ENCODE assay signal across 8 cellular contexts in the genomic region with DNA sequence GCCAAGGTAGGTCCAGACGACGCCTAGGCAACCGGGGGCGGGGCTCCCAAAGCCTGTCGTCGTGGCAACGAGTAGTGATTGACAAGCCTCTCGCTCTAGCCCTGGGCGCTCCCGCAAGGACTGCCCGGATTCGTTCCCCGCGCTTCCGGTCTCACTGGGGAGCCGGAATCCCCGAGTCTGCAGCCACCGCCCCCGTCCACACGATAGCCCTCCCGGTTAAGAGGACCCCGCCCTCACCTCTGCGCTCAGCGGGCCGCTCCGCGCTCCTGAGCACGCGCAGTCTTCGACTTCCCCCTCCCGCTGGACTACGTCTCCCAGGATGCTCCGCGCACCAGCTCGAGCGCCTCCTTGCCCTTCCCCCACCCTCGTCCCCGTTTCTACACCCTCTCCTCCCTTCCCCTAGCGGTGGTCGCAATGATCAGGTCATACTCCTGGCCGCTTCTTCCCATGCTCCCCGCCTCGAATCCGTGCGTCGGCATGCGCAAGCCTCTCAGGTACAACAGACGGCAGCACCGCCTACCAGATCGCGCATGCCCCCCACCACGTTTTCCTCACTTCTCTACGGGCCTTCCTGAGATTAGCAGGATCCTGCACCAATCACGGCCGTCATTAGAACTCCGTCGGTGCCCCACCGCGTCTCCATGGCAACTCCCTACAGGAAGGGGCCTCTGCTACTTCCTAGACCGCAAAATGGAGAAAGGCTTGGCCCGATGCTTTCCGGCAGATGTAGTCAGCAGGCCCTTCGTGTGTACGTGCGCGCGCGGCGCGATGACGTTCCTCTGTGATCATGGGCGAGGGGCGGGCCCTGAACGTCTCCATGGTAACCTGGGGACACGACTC. TPM values are rescaled to one million over a fixed set of nuclear protein-coding genes. Genes with fewer than 3 reads are reported as not detected.
DNase-seq lines count a peak whose midpoint lies in the region; ATAC-seq and TF ChIP-seq lines count a peak whose summit lies in the region.

TSS of gene MZF1 (minus strand) at position 518 of the 840 bp plus-strand sequence. CDS start 1,946 bp downstream, outside the sequence.

- peak; percentile 94 to 97 (median 96) for DNase-seq in activated CD8-positive, alpha-beta memory T cell treated with anti-CD3 and anti-CD28 coated beads for 48 hours (ENCODE audit: low read depth in 2 of 3, low spot score in 2 of 3)
- DNase-seq in epithelial cell of proximal tubule (ENCODE audit: low read depth) = peak; percentile 97
- peak; percentile 100 for DNase-seq in myocyte (ENCODE audit: low read depth)
- peak; percentile 96 to 100 for DNase-seq in stimulated activated effector memory CD8-positive, alpha-beta T cell treated with anti-CD3 and anti-CD28 coated beads, Interleukin-12 subunit alpha, Interleukin-12 subunit beta, amount 100 ng/mL, for 72 hours (ENCODE audit: low spot score in 2 of 2)
- no peak for DNase-seq in DMS53 (lab: John Stamatoyannopoulos, UW)

- H3K4me1 ChIP-seq in HUES48 (ENCODE audit: control insufficient read depth, insufficient read depth, low read length) = peaks cover 5% of the 10 kb centered on the region; the same call in 1 of the 2 replicates

- H3K4me1 Mint-ChIP-seq in stimulated activated effector memory CD8-positive, alpha-beta T cell treated with anti-CD3 and anti-CD28 coated beads, Interleukin-12 subunit alpha, Interleukin-12 subunit beta, amount 100 ng/mL, for 72 hours = peaks cover 53% of the 10 kb centered on the region

- H3K4me3 ChIP-seq in HUES48 (ENCODE audit: low read depth, low read length) = peak within 1 kb of the TSS; percentile 75
- H3K4me3 ChIP-seq in epithelial cell of proximal tubule (ENCODE audit: low read depth, low read length) = peak within 1 kb of the TSS; percentile 65

- H3K4me3 Mint-ChIP-seq in stimulated activated effector memory CD8-positive, alpha-beta T cell treated with anti-CD3 and anti-CD28 coated beads, Interleukin-12 subunit alpha, Interleukin-12 subunit beta, amount 100 ng/mL, for 72 hours = peak within 1 kb of the TSS; percentile 98

- peak within 1 kb of the TSS; percentile 90 for H3K9ac ChIP-seq in HUES48 (ENCODE audit: low read depth, low read length)

- H3K27ac Mint-ChIP-seq in stimulated activated effector memory CD8-positive, alpha-beta T cell treated with anti-CD3 and anti-CD28 coated beads, Interleukin-12 subunit alpha, Interleukin-12 subunit beta, amount 100 ng/mL, for 72 hours = peak within 1 kb of the TSS; percentile 100

- H3K9me3 ChIP-seq in HUES48 (ENCODE audit: control insufficient read depth, insufficient read depth, low read length) = no peaks in the 10 kb centered on the region

- H3K27ac ChIP-seq in C4-2B (peak within 1 kb of the TSS; percentile 89), HUES48 (ENCODE audit: low read depth, low read length) (peak within 1 kb of the TSS; percentile 95)

- peak; percentile 50 for ATAC-seq in GM21360 (IDR thresholded peaks at IDR 0.05; ENCODE audit: unreplicated experiment)
- peak; percentile 78 for ATAC-seq in stimulated activated effector memory CD8-positive, alpha-beta T cell treated with anti-CD3 and anti-CD28 coated beads, Interleukin-12 subunit alpha, Interleukin-12 subunit beta, amount 100 ng/mL, for 72 hours

- no peaks in the 10 kb centered on the region for H3K27me3 ChIP-seq in HUES48 (ENCODE audit: control insufficient read depth, insufficient read depth, low read length)

- H3K36me3 Mint-ChIP-seq in stimulated activated effector memory CD8-positive, alpha-beta T cell treated with anti-CD3 and anti-CD28 coated beads, Interleukin-12 subunit alpha, Interleukin-12 subunit beta, amount 100 ng/mL, for 72 hours = peaks cover 40% of the 10 kb centered on the region

- no peaks in the 10 kb centered on the region for H3K9me3 Mint-ChIP-seq in stimulated activated effector memory CD8-positive, alpha-beta T cell treated with anti-CD3 and anti-CD28 coated beads, Interleukin-12 subunit alpha, Interleukin-12 subunit beta, amount 100 ng/mL, for 72 hours

- H3K36me3 ChIP-seq in HUES48 (ENCODE audit: control insufficient read depth, insufficient read depth, low read length) = peaks cover 28% of the 10 kb centered on the region

- TF ChIP-seq CTCF in C4-2B (conservative IDR thresholded peaks at IDR 0.05) = no peak
- TF ChIP-seq CTCF in epithelial cell of proximal tubule (conservative IDR thresholded peaks at IDR 0.05; ENCODE audit: low read depth, low read length) = peak; percentile 6

RNA-seq across cellular contexts. Expression of gene MZF1, which starts in this region (rescaled TPM):
- total RNA-seq in epithelial cell of proximal tubule (8.0 and 12.7 TPM in 2 replicates), myocyte (20.4 and 22.3 TPM in 2 replicates)
- 24.7 TPM for polyA plus RNA-seq in myocyte (2012)
